1 cellular context compared by ENCODE assay signal in the genomic region with DNA sequence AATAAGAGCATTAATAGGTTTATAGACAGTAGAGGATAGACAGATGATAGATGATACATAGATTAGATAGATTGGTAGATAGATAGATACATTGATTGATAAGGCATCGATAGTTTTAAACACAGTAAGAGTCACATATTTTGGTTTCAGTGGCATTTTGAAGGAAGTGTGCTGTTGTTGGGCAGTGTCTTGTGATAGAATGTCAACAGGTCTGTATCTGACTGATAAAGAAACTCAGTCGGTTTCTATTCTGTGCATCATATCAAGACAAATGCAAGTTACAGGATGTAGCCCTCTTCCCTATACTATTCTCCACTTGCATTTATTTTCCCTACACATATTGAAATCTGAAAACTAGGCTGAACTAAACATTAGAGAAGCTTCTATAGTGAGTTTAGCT.
TF ChIP-seq lines count a peak whose summit lies in the region.

No MANE protein-coding gene starts in this region.

TF ChIP-seq in HepG2, 621 proteins besides CTCF, POLR2A, EP300 and RAD21 (continued from another document):
- TF ChIP-seq FOXK1 (CRISPR knock-in tag; IDR thresholded peaks at IDR 0.05; ENCODE audit: borderline replicate concordance, low read depth) = no peak
TF ChIP-seq in HepG2: peak in this region for 0.
